In the genomic region with DNA sequence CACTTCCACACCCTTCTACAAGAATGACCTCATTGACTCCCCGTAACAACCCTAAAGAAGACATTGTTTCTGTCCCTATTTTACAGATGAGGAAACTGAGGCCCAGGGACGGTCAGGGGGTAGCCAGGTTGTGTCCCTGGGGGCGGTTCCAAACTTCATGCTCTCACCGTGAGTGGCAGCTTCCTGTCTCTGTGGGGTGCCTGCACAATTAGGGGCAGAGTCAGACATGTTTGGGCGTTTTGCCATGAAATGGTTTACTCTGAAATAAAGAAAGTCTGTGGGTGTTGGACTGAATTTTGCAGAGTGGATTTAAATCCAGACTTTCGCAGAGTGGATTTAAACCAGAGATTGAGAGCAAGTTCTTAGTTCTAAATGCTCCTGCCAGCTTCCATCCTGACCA, we compare ENCODE assay signal across 21 cellular contexts. TPM values are rescaled to one million over a fixed set of nuclear protein-coding genes. Genes with fewer than 3 reads are reported as not detected.
A peak's percentile ranks its signal among the peaks of the same experiment; 100 is the strongest.
DNase-seq lines count a peak whose midpoint lies in the region; ATAC-seq and TF ChIP-seq lines count a peak whose summit lies in the region.
"Had no signal": no experiment of that assay in that cellular context is flagged by ENCODE, and none has a peak within 500 bp of the region (broad histone marks: within the 10 kb centered on the region; RNA-seq: fewer than 3 reads in every experiment).

No MANE protein-coding gene starts in this region.

- H3K4me3 Mint-ChIP-seq in activated CD8-positive, alpha-beta T cell treated with anti-CD3 and anti-CD28 coated beads, Interleukin-2, amount 10 ng/mL, durations not matched to agents 7 days and 5 days, result peak overlapping the region; percentile 22
- H3K4me3 Mint-ChIP-seq in osteocyte (ENCODE audit: unreplicated experiment), result peak overlapping the region; percentile 8
- H3K4me3 Mint-ChIP-seq: activated B cell treated with CpG ODN at 0.5 μM for 24 hours; mesothelial cell of epicardium; neural crest cell; stimulated activated memory B cell treated with anti-CD40 and anti-IgM and Interleukin-4, amounts not matched to agents 10 μg/mL and 1 μg/mL and 100 μg/mL, for 72 hours; T-helper 17 cell had no signal

- no peak overlapping the region for H3K4me3 ChIP-seq in NB4 (ENCODE audit: low read depth, low read length)
- H3K4me3 ChIP-seq: transverse colon had no signal

- intact Hi-C loops in left ventricle myocardium superior (cut with micrococcal nuclease), result no loop called here

- H3K27ac Mint-ChIP-seq in activated CD8-positive, alpha-beta T cell treated with anti-CD3 and anti-CD28 coated beads, Interleukin-2, amount 10 ng/mL, durations not matched to agents 7 days and 5 days, result peak overlapping the region; percentile 66
- H3K27ac Mint-ChIP-seq in osteocyte (ENCODE audit: unreplicated experiment), result no peak overlapping the region
- H3K27ac Mint-ChIP-seq: activated B cell treated with CpG ODN at 0.5 μM for 24 hours; mesothelial cell of epicardium; stimulated activated memory B cell treated with anti-CD40 and anti-IgM and Interleukin-4, amounts not matched to agents 10 μg/mL and 1 μg/mL and 100 μg/mL, for 72 hours; T-helper 17 cell had no signal

- H3K4me1 Mint-ChIP-seq in activated CD8-positive, alpha-beta T cell treated with anti-CD3 and anti-CD28 coated beads, Interleukin-2, amount 10 ng/mL, durations not matched to agents 7 days and 5 days (ENCODE audit: low read depth), result peaks cover 13% of the 10 kb centered on the region
- H3K4me1 Mint-ChIP-seq in osteocyte (ENCODE audit: unreplicated experiment), result peaks cover 23% of the 10 kb centered on the region
- H3K4me1 Mint-ChIP-seq: activated B cell treated with CpG ODN at 0.5 μM for 24 hours; stimulated activated memory B cell treated with anti-CD40 and anti-IgM and Interleukin-4, amounts not matched to agents 10 μg/mL and 1 μg/mL and 100 μg/mL, for 72 hours had no signal

- DNase-seq in NCI-H1417 (lab: John Stamatoyannopoulos, UW) (peak in 2 of 3 experiments; percentile 33 to 65), NCI-H1417 treated with DMSO at 0.1 percent for 48 hours (lab: John Stamatoyannopoulos, UW) (no peak), NB4 (ENCODE audit: low read depth) (peak; percentile 45), osteocyte (ENCODE audit: extremely low spot score, unreplicated experiment) (no peak), NAMALWA (ENCODE audit: low spot score) (no peak), left ventricle myocardium superior (no peak), KG1 (lab: John Stamatoyannopoulos, UW) (no peak)
- DNase-seq in activated CD8-positive, alpha-beta T cell treated with anti-CD3 and anti-CD28 coated beads, Interleukin-2, amount 10 ng/mL, durations not matched to agents 7 days and 5 days, result no peak
- DNase-seq: activated B cell treated with CpG ODN at 0.5 μM for 24 hours, activated gamma-delta T cell, C1 segment of cervical spinal cord, DMS79, foreskin keratinocyte, hypothalamus, NCI-H1048, PC-3, T-helper 17 cell, transverse colon had no signal

- H3K9me3 Mint-ChIP-seq in activated CD8-positive, alpha-beta T cell treated with anti-CD3 and anti-CD28 coated beads, Interleukin-2, amount 10 ng/mL, durations not matched to agents 7 days and 5 days (ENCODE audit: insufficient read depth), result no peaks in the 10 kb centered on the region
- peaks cover 3% of the 10 kb centered on the region for H3K9me3 Mint-ChIP-seq in osteocyte (ENCODE audit: unreplicated experiment)

- POLR2A ChIA-PET in activated CD8-positive, alpha-beta T cell treated with anti-CD3 and anti-CD28 coated beads, Interleukin-2, amount 10 ng/mL, durations not matched to agents 7 days and 5 days (lab: Charles Lee), result no interaction called here

- TF ChIP-seq CTCF in NB4 (IDR thresholded peaks at IDR 0.05; ENCODE audit: low read depth, low read length) (no peak), osteocyte (IDR thresholded peaks at IDR 0.05) (no peak)

- no peak for ATAC-seq in activated CD8-positive, alpha-beta T cell treated with anti-CD3 and anti-CD28 coated beads, Interleukin-2, amount 10 ng/mL, durations not matched to agents 7 days and 5 days
- no peak for ATAC-seq in left ventricle myocardium superior
- ATAC-seq: foreskin keratinocyte; PC-3; stimulated activated memory B cell treated with anti-CD40 and anti-IgM and Interleukin-4, amounts not matched to agents 10 μg/mL and 1 μg/mL and 100 μg/mL, for 72 hours; T-helper 17 cell had no signal

- TF ChIP-seq POLR2A in NB4 (IDR thresholded peaks at IDR 0.05; ENCODE audit: extremely low read depth, insufficient read length), result no peak

- H3K36me3 Mint-ChIP-seq in activated CD8-positive, alpha-beta T cell treated with anti-CD3 and anti-CD28 coated beads, Interleukin-2, amount 10 ng/mL, durations not matched to agents 7 days and 5 days (ENCODE audit: low read depth), result no peaks in the 10 kb centered on the region
- H3K36me3 Mint-ChIP-seq in osteocyte (ENCODE audit: unreplicated experiment), result no peaks in the 10 kb centered on the region
- H3K36me3 Mint-ChIP-seq: mesothelial cell of epicardium had no signal

- CTCF ChIA-PET in activated CD8-positive, alpha-beta T cell treated with anti-CD3 and anti-CD28 coated beads, Interleukin-2, amount 10 ng/mL, durations not matched to agents 7 days and 5 days (lab: Charles Lee), result no interaction called here

- peaks cover 2% of the 10 kb centered on the region for H3K27me3 Mint-ChIP-seq in activated CD8-positive, alpha-beta T cell treated with anti-CD3 and anti-CD28 coated beads, Interleukin-2, amount 10 ng/mL, durations not matched to agents 7 days and 5 days (ENCODE audit: low read depth)
- no peaks in the 10 kb centered on the region for H3K27me3 Mint-ChIP-seq in osteocyte (ENCODE audit: unreplicated experiment)
- H3K27me3 Mint-ChIP-seq: stimulated activated memory B cell treated with anti-CD40 and anti-IgM and Interleukin-4, amounts not matched to agents 10 μg/mL and 1 μg/mL and 100 μg/mL, for 72 hours; T-helper 17 cell had no signal

RNA-seq across cellular contexts. Expression of gene TBL1X, which starts 44.3 kb away (rescaled TPM):
- total RNA-seq in activated CD8-positive, alpha-beta T cell treated with anti-CD3 and anti-CD28 coated beads, Interleukin-2, amount 10 ng/mL, durations not matched to agents 7 days and 5 days, result 10 to 100 TPM; 20.0 to 23.0 TPM
- total RNA-seq in osteocyte (35.3 and 39.9 TPM in 2 replicates), left ventricle myocardium superior (12.3 TPM)

Comparison
In these comparisons a context has a peak if more than half of its experiments do, and no peak if none do; other contexts are left out.
1. DNase-seq: peak in NCI-H1417 (2 of 3) and NB4 (single experiment); none in NCI-H1417 treated with DMSO at 0.1 percent for 48 hours (single experiment), activated CD8-positive, alpha-beta T cell treated with anti-CD3 and anti-CD28 coated beads, Interleukin-2, amount 10 ng/mL, durations not matched to agents 7 days and 5 days (single experiment), osteocyte (single experiment), NAMALWA (single experiment), left ventricle myocardium superior (single experiment) and KG1 (single experiment).